32 cellular contexts compared by ENCODE assay signal in genomic region chr10:123942114-123942513, GRCh38. TPM values are rescaled to one million over a fixed set of nuclear protein-coding genes. Genes with fewer than 3 reads are reported as not detected.
"Had no signal": no experiment of that assay in that cellular context is flagged by ENCODE, and none has a peak within 500 bp of the region (broad histone marks: within the 10 kb centered on the region; RNA-seq: fewer than 3 reads in every experiment).

No MANE protein-coding gene starts in this region.

- ATAC-seq: heart right ventricle; psoas muscle; stimulated activated naive B cell treated with anti-CD40 and anti-IgM and Interleukin-4, amounts not matched to agents 10 μg/mL and 1 μg/mL and 100 μg/mL, for 72 hours; upper lobe of right lung had no signal

- H3K36me3 ChIP-seq: breast epithelium, esophagus squamous epithelium, heart right ventricle, left ventricle myocardium inferior, sigmoid colon, suprapubic skin, tibial artery, upper lobe of right lung had no signal

- H3K4me1 ChIP-seq: breast epithelium, esophagus squamous epithelium, heart right ventricle, left ventricle myocardium inferior, parathyroid adenoma, psoas muscle, suprapubic skin, tibial artery, upper lobe of right lung had no signal

- H3K9me3 ChIP-seq: breast epithelium, esophagus squamous epithelium, heart right ventricle, left ventricle myocardium inferior, psoas muscle, sigmoid colon, suprapubic skin, tibial artery, upper lobe of right lung had no signal

- H3K27ac ChIP-seq: breast epithelium, epithelial cell of prostate, esophagus squamous epithelium, heart right ventricle, left ventricle myocardium inferior, parathyroid adenoma, psoas muscle, sigmoid colon, suprapubic skin, tibial artery, upper lobe of right lung had no signal

- FAIRE-seq: endometrium, TTC549 had no signal

- H3K4me3 ChIP-seq: breast epithelium, esophagus squamous epithelium, heart right ventricle, left ventricle myocardium inferior, lung, psoas muscle, sigmoid colon, smooth muscle cell, suprapubic skin, tibial artery, upper lobe of right lung had no signal

- DNase-seq: activated CD4-positive, alpha-beta memory T cell treated with anti-CD3 and anti-CD28 coated beads for 36 hours; activated CD4-positive, alpha-beta T cell treated with anti-CD3 and anti-CD28 coated beads, Interleukin-2, amount 10 ng/mL, durations not matched to agents 24 days and 14 days; activated CD4-positive, CD25-positive, alpha-beta regulatory T cell treated with anti-CD3 and anti-CD28 coated beads, Interleukin-2, amount 50 U/mL, for 72 hours; activated CD8-positive, alpha-beta memory T cell treated with anti-CD3 and anti-CD28 coated beads, Interleukin-2, amount 50 U/mL, for 48 hours; activated gamma-delta T cell; activated naive CD4-positive, alpha-beta T cell treated with anti-CD3 and anti-CD28 coated beads, Interleukin-2, amount 10 ng/mL, durations not matched to agents 7 days and 5 days; activated naive CD8-positive, alpha-beta T cell treated with anti-CD3 and anti-CD28 coated beads, Interleukin-2, amount 10 ng/mL, durations not matched to agents 7 days and 5 days; activated T-cell treated with anti-CD3 and anti-CD28 coated beads, Interleukin-2, amount 50 U/mL, for 24 hours; amniotic stem cell; esophagus squamous epithelium; foreskin melanocyte; heart right ventricle; left ventricle myocardium inferior; nucleus accumbens; psoas muscle; sigmoid colon; stimulated activated CD4-positive, alpha-beta T cell treated with anti-CD3 and anti-CD28 coated beads, Interleukin-1b, Interleukin-23, amount 100 ng/mL, for 48 hours; stimulated activated CD4-positive, alpha-beta T cell treated with anti-CD3 and anti-CD28 coated beads, Interleukin-4, amount 100 ng/mL, for 4 hours; stimulated activated CD8-positive, alpha-beta memory T cell treated with anti-CD3 and anti-CD28 coated beads, Interleukin-4, amount 100 ng/mL, for 48 hours; stimulated activated naive B cell treated with anti-CD40 and anti-IgM and Interleukin-4, amounts not matched to agents 10 μg/mL and 1 μg/mL and 100 μg/mL, for 72 hours; T-helper 9 cell; tibial artery; upper lobe of right lung had no signal

- H3K27me3 ChIP-seq: breast epithelium, esophagus squamous epithelium, sigmoid colon, upper lobe of right lung had no signal

RNA-seq across cellular contexts. Expression of gene CPXM2, which starts 50.5 kb away (rescaled TPM):
- total RNA-seq: activated CD4-positive, alpha-beta memory T cell treated with anti-CD3 and anti-CD28 coated beads for 36 hours; activated CD4-positive, alpha-beta T cell treated with anti-CD3 and anti-CD28 coated beads, Interleukin-2, amount 10 ng/mL, durations not matched to agents 24 days and 14 days; activated naive CD8-positive, alpha-beta T cell treated with anti-CD3 and anti-CD28 coated beads, Interleukin-2, amount 10 ng/mL, durations not matched to agents 7 days and 5 days had no signal
- polyA plus RNA-seq: neural cell had no signal
